ENCODE assay signal across 1 cellular context in the genomic region with DNA sequence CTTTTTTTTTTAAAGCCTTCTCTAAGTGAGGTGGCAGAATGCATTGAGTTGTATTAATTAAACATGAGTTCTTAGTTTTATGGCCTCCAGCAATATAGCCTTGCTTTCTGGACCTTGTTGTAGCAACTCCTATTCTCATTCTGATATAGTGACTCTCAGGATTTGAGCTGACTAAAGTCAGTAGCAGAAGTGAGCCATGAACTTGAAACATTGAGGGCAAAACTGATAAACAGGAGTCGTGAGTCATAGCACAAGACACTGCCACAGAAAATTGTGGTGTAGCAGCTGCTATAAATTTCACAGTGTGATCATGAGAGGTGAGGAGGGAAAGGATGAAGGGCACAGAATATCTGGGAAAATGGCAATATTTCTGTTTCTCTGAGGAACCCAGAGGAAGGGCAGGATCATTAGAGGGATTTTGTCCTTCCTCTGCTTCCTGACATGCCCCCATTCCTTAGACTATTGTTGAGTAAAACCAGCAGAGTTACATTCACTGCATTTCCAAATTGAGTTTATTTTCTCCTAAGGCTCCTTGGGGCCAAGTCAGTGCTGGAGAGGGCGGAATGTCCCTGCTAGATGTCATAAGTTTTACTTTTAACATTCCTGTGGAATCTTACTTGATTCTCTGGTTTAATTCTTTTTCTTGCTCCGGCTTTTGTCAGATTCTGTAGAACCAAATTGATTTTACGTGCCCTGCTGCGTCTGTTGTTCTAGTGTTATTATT.
TF ChIP-seq lines count a peak whose summit lies in the region.

No MANE protein-coding gene starts in this region.

TF ChIP-seq in HepG2, 621 proteins besides CTCF, POLR2A, EP300 and RAD21:
- no peak for TF ChIP-seq CBX5 (CRISPR knock-in tag; IDR thresholded peaks at IDR 0.05; ENCODE audit: borderline replicate concordance)
- no peak for TF ChIP-seq NCOA5 (CRISPR knock-in tag; IDR thresholded peaks at IDR 0.05)
- no peak for TF ChIP-seq SSRP1 (CRISPR knock-in tag; IDR thresholded peaks at IDR 0.05)
- TF ChIP-seq ZNF776 (CRISPR knock-in tag; IDR thresholded peaks at IDR 0.05) = no peak
- TF ChIP-seq, protein P1, sequence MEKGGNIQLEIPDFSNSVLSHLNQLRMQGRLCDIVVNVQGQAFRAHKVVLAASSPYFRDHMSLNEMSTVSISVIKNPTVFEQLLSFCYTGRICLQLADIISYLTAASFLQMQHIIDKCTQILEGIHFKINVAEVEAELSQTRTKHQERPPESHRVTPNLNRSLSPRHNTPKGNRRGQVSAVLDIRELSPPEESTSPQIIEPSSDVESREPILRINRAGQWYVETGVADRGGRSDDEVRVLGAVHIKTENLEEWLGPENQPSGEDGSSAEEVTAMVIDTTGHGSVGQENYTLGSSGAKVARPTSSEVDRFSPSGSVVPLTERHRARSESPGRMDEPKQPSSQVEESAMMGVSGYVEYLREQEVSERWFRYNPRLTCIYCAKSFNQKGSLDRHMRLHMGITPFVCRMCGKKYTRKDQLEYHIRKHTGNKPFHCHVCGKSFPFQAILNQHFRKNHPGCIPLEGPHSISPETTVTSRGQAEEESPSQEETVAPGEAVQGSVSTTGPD (CRISPR knock-in tag; IDR thresholded peaks at IDR 0.05) = no peak
- no peak for TF ChIP-seq SALL2 (CRISPR knock-in tag; IDR thresholded peaks at IDR 0.05)
- no peak for TF ChIP-seq ZSCAN12 (CRISPR knock-in tag; IDR thresholded peaks at IDR 0.05)
- TF ChIP-seq, protein P2, sequence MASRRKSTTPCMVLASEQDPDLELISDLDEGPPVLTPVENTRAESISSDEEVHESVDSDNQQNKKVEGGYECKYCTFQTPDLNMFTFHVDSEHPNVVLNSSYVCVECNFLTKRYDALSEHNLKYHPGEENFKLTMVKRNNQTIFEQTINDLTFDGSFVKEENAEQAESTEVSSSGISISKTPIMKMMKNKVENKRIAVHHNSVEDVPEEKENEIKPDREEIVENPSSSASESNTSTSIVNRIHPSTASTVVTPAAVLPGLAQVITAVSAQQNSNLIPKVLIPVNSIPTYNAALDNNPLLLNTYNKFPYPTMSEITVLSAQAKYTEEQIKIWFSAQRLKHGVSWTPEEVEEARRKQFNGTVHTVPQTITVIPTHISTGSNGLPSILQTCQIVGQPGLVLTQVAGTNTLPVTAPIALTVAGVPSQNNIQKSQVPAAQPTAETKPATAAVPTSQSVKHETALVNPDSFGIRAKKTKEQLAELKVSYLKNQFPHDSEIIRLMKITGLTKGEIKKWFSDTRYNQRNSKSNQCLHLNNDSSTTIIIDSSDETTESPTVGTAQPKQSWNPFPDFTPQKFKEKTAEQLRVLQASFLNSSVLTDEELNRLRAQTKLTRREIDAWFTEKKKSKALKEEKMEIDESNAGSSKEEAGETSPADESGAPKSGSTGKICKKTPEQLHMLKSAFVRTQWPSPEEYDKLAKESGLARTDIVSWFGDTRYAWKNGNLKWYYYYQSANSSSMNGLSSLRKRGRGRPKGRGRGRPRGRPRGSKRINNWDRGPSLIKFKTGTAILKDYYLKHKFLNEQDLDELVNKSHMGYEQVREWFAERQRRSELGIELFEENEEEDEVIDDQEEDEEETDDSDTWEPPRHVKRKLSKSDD (CRISPR knock-in tag; IDR thresholded peaks at IDR 0.05; ENCODE audit: low read depth) = no peak
- no peak for TF ChIP-seq ETV6 (CRISPR knock-in tag; conservative IDR thresholded peaks at IDR 0.05)
- no peak for TF ChIP-seq AGO2 (optimal IDR thresholded peaks at IDR 0.05; ENCODE audit: low read depth, low read length)
- TF ChIP-seq ZNF674 (CRISPR knock-in tag; IDR thresholded peaks at IDR 0.05; ENCODE audit: low read depth) = no peak
- TF ChIP-seq, protein P3, sequence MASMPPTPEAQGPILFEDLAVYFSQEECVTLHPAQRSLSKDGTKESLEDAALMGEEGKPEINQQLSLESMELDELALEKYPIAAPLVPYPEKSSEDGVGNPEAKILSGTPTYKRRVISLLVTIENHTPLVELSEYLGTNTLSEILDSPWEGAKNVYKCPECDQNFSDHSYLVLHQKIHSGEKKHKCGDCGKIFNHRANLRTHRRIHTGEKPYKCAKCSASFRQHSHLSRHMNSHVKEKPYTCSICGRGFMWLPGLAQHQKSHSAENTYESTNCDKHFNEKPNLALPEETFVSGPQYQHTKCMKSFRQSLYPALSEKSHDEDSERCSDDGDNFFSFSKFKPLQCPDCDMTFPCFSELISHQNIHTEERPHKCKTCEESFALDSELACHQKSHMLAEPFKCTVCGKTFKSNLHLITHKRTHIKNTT (CRISPR knock-in tag; IDR thresholded peaks at IDR 0.05) = no peak
- TF ChIP-seq ZNF354B (CRISPR knock-in tag; IDR thresholded peaks at IDR 0.05) = no peak
- TF ChIP-seq, protein P4, sequence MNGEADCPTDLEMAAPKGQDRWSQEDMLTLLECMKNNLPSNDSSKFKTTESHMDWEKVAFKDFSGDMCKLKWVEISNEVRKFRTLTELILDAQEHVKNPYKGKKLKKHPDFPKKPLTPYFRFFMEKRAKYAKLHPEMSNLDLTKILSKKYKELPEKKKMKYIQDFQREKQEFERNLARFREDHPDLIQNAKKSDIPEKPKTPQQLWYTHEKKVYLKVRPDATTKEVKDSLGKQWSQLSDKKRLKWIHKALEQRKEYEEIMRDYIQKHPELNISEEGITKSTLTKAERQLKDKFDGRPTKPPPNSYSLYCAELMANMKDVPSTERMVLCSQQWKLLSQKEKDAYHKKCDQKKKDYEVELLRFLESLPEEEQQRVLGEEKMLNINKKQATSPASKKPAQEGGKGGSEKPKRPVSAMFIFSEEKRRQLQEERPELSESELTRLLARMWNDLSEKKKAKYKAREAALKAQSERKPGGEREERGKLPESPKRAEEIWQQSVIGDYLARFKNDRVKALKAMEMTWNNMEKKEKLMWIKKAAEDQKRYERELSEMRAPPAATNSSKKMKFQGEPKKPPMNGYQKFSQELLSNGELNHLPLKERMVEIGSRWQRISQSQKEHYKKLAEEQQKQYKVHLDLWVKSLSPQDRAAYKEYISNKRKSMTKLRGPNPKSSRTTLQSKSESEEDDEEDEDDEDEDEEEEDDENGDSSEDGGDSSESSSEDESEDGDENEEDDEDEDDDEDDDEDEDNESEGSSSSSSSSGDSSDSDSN (CRISPR knock-in tag; IDR thresholded peaks at IDR 0.05) = no peak
- no peak for TF ChIP-seq MEIS2 (CRISPR knock-in tag; IDR thresholded peaks at IDR 0.05)
